ENCODE assay signal across 11 cellular contexts in the genomic region with DNA sequence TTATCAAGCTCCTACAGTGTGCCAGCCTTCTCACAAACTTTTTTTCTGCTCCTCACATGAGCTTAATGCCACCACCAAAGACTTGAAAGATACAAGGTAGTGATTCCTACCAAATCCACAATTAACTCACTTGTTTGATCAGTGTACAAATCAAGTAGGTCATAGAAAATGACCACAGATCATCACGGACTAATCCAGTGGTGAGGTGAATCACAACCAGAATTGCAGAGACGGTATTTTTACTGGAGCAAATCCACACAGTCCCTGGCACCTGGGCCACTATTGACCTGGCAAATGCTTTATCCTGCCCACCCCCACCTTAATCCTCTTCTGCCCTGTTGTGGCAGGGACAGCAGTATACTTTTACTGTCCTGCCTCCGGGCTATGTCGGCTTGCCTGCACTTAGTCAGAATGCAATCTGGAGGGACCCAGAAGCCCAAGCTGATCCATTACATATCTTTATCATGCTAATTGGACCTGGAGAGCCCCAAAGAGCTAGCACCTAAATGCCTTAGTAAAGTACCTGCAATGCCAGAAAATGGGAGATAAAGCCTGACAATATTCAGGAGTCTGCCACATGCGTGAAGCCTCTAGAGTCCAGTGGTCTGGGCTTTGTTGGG.
DNase-seq lines count a peak whose midpoint lies in the region; ATAC-seq and FAIRE-seq lines count a peak whose summit lies in the region.
"Had no signal": no experiment of that assay in that cellular context is flagged by ENCODE, and none has a peak within 500 bp of the region (broad histone marks: within the 10 kb centered on the region; RNA-seq: fewer than 3 reads in every experiment).

No MANE protein-coding gene starts in this region.

- H3K27ac Mint-ChIP-seq in CD4-positive, CD25-positive, alpha-beta regulatory T cell, result peak overlapping the region; percentile 84 to 97 (median 96)
- H3K27ac Mint-ChIP-seq: activated naive CD4-positive, alpha-beta T cell treated with anti-CD3 and anti-CD28 coated beads for 36 hours; immature natural killer cell had no signal

- no peaks in the 10 kb centered on the region for H3K27me3 Mint-ChIP-seq in CD4-positive, CD25-positive, alpha-beta regulatory T cell

- H3K4me3 Mint-ChIP-seq in CD4-positive, CD25-positive, alpha-beta regulatory T cell, result peak overlapping the region; percentile 68 to 88 (median 84)
- H3K4me3 Mint-ChIP-seq: immature natural killer cell had no signal

- peaks cover 39 to 64% (median 48%) of the 10 kb centered on the region in 4 donors for H3K4me1 Mint-ChIP-seq in CD4-positive, CD25-positive, alpha-beta regulatory T cell
- H3K4me1 Mint-ChIP-seq: immature natural killer cell had no signal

- peaks cover 59% of the 10 kb centered on the region for H3K4me1 ChIP-seq in CD4-positive, CD25-positive, alpha-beta regulatory T cell (ENCODE audit: control insufficient read depth, insufficient read depth, low read length, poor library complexity, severe bottlenecking)

- no peak for ATAC-seq in CD4-positive, CD25-positive, alpha-beta regulatory T cell (ENCODE audit: low read depth in 2 of 2)
- ATAC-seq in HG02588 (IDR thresholded peaks at IDR 0.05; ENCODE audit: unreplicated experiment), result no peak

- H3K36me3 ChIP-seq in CD4-positive, CD25-positive, alpha-beta regulatory T cell (ENCODE audit: control insufficient read depth, insufficient read depth, low read length), result no peaks in the 10 kb centered on the region

- peak overlapping the region; percentile 80 for H3K27ac ChIP-seq in CD4-positive, CD25-positive, alpha-beta regulatory T cell (ENCODE audit: insufficient read depth, low read length, poor library complexity, severe bottlenecking)
- H3K27ac ChIP-seq: coronary artery had no signal

- peak; percentile 42 for FAIRE-seq in GM18507 (lab: Jason Lieb, UNC)

- H3K9me3 Mint-ChIP-seq in CD4-positive, CD25-positive, alpha-beta regulatory T cell, result no peaks in the 10 kb centered on the region

- no peaks in the 10 kb centered on the region for H3K9me3 ChIP-seq in CD4-positive, CD25-positive, alpha-beta regulatory T cell (ENCODE audit: control insufficient read depth in 2 of 2, low read length in 2 of 2)

- H3K4me3 ChIP-seq in CD4-positive, CD25-positive, alpha-beta regulatory T cell (ENCODE audit: low read depth, low read length), result peak overlapping the region; percentile 79
- H3K4me3 ChIP-seq: coronary artery had no signal

- H3K27me3 ChIP-seq in CD4-positive, CD25-positive, alpha-beta regulatory T cell (ENCODE audit: control insufficient read depth, insufficient read depth, low read length), result no peaks in the 10 kb centered on the region

- DNase-seq in CD4-positive, CD25-positive, alpha-beta regulatory T cell, result no peak
- DNase-seq in GM18507 (ENCODE audit: extremely low spot score, insufficient read length, low read depth) (no peak), RPMI7951 (ENCODE audit: low read depth) (peak; percentile 31), iPS DF 19.7 (ENCODE audit: low read depth, low spot score) (peak; percentile 50), NCI-H1694 (lab: John Stamatoyannopoulos, UW) (no peak), T1000 (lab: John Stamatoyannopoulos, UW) (no peak), NCI-H187 treated with DMSO at 0.1 percent for 48 hours (lab: John Stamatoyannopoulos, UW) (no peak)
- DNase-seq: activated naive CD4-positive, alpha-beta T cell treated with anti-CD3 and anti-CD28 coated beads for 36 hours; immature natural killer cell had no signal

- no peaks in the 10 kb centered on the region for H3K36me3 Mint-ChIP-seq in CD4-positive, CD25-positive, alpha-beta regulatory T cell
- H3K36me3 Mint-ChIP-seq: immature natural killer cell had no signal

Comparison
In these comparisons a context has a peak if more than half of its experiments do, and no peak if none do; other contexts are left out.
1. DNase-seq: peak in RPMI7951 (single experiment) and iPS DF 19.7 (single experiment); none in CD4-positive, CD25-positive, alpha-beta regulatory T cell (0 of 3), GM18507 (single experiment), NCI-H1694 (single experiment), T1000 (single experiment) and NCI-H187 treated with DMSO at 0.1 percent for 48 hours (single experiment).